ENCODE assay signal across 8 cellular contexts in genomic region chr1:12067900-12068821, GRCh38. TPM values are rescaled to one million over a fixed set of nuclear protein-coding genes. Genes with fewer than 3 reads are reported as not detected.
DNase-seq lines count a peak whose midpoint lies in the region; ATAC-seq and TF ChIP-seq lines count a peak whose summit lies in the region.

No MANE protein-coding gene starts in this region.

- no peak for DNase-seq in mesothelial cell of epicardium (ENCODE audit: low spot score in 2 of 2, unreplicated experiment in 2 of 2)
- no peak for DNase-seq in NAMALWA (ENCODE audit: low spot score)

- H3K9me3 Mint-ChIP-seq in activated T-helper 17 cell treated with anti-CD3 and anti-CD28 coated beads, Interleukin-2, amount 50 U/mL, for 72 hours = no peaks in the 10 kb centered on the region
- H3K9me3 Mint-ChIP-seq in mesothelial cell of epicardium = no peaks in the 10 kb centered on the region

- ATAC-seq in HG02642 (IDR thresholded peaks at IDR 0.05; ENCODE audit: poor library complexity, unreplicated experiment) (peak; percentile 40), HG02870 (IDR thresholded peaks at IDR 0.05; ENCODE audit: unreplicated experiment) (no peak), HG03520 (IDR thresholded peaks at IDR 0.05; ENCODE audit: unreplicated experiment) (no peak), GM18519 (IDR thresholded peaks at IDR 0.05; ENCODE audit: low FRiP score, unreplicated experiment) (no peak)
- ATAC-seq in activated T-helper 17 cell treated with anti-CD3 and anti-CD28 coated beads, Interleukin-2, amount 50 U/mL, for 72 hours (replicated peaks) = peak; percentile 82

- H3K4me3 Mint-ChIP-seq in activated T-helper 17 cell treated with anti-CD3 and anti-CD28 coated beads, Interleukin-2, amount 50 U/mL, for 72 hours = peak overlapping the region; percentile 76
- peak overlapping the region; percentile 6 for H3K4me3 Mint-ChIP-seq in mesothelial cell of epicardium

- peaks cover 21% of the 10 kb centered on the region for H3K27me3 Mint-ChIP-seq in activated T-helper 17 cell treated with anti-CD3 and anti-CD28 coated beads, Interleukin-2, amount 50 U/mL, for 72 hours
- H3K27me3 Mint-ChIP-seq in mesothelial cell of epicardium (ENCODE audit: low read depth) = peaks cover 37% of the 10 kb centered on the region

- peak overlapping the region; percentile 30; the same call in 1 of the 2 replicates for H3K4me3 ChIP-seq in GM08714 (ENCODE audit: low read length)

- H3K27ac Mint-ChIP-seq in activated T-helper 17 cell treated with anti-CD3 and anti-CD28 coated beads, Interleukin-2, amount 50 U/mL, for 72 hours = peak overlapping the region; percentile 97
- H3K27ac Mint-ChIP-seq in mesothelial cell of epicardium = peak overlapping the region; percentile 92

- no peak for TF ChIP-seq CTCF in mesothelial cell of epicardium (IDR thresholded peaks at IDR 0.05; ENCODE audit: unreplicated experiment)

- peaks cover 61% of the 10 kb centered on the region for H3K36me3 Mint-ChIP-seq in activated T-helper 17 cell treated with anti-CD3 and anti-CD28 coated beads, Interleukin-2, amount 50 U/mL, for 72 hours (ENCODE audit: low read depth)
- H3K36me3 Mint-ChIP-seq in mesothelial cell of epicardium = no peaks in the 10 kb centered on the region

- peaks cover 40% of the 10 kb centered on the region for H3K4me1 Mint-ChIP-seq in activated T-helper 17 cell treated with anti-CD3 and anti-CD28 coated beads, Interleukin-2, amount 50 U/mL, for 72 hours
- H3K4me1 Mint-ChIP-seq in mesothelial cell of epicardium = peaks cover 41% of the 10 kb centered on the region

RNA-seq across cellular contexts. Expression of gene TNFRSF8, which starts 5.1 kb away (rescaled TPM):
- 100 to 1,000 TPM in 1 of 2 donors, 10 to 100 TPM in 1; 35.3 to 216 TPM for total RNA-seq in activated T-helper 17 cell treated with anti-CD3 and anti-CD28 coated beads, Interleukin-2, amount 50 U/mL, for 72 hours
- total RNA-seq in mesothelial cell of epicardium = 0.31 to 0.53 TPM (median 0.41 TPM) in 3 replicates

RNA-seq across cellular contexts. Expression of gene MIIP, which starts 48.9 kb away (rescaled TPM):
- 100 to 1,000 TPM in 1 of 2 donors, 10 to 100 TPM in 1; 51.1 to 115 TPM for total RNA-seq in activated T-helper 17 cell treated with anti-CD3 and anti-CD28 coated beads, Interleukin-2, amount 50 U/mL, for 72 hours
- 31.7 to 37.5 TPM (median 32.0 TPM) in 3 replicates for total RNA-seq in mesothelial cell of epicardium

Comparison
In these comparisons a context has a peak if more than half of its experiments do, and no peak if none do; other contexts are left out.
1. ATAC-seq: peak in HG02642 (single experiment) and activated T-helper 17 cell treated with anti-CD3 and anti-CD28 coated beads, Interleukin-2, amount 50 U/mL, for 72 hours (single experiment); none in HG02870 (single experiment), HG03520 (single experiment) and GM18519 (single experiment).
2. RNA of gene TNFRSF8, which starts 5.1 kb away (total RNA-seq): 35.3 to 216 TPM in activated T-helper 17 cell treated with anti-CD3 and anti-CD28 coated beads, Interleukin-2, amount 50 U/mL, for 72 hours; 0.31 to 0.53 TPM in mesothelial cell of epicardium; every median in the first group is over 10 times any median in the second.